31 cellular contexts compared by ENCODE assay signal in genomic region chr11:71502871-71503435, GRCh38. TPM values are rescaled to one million over a fixed set of nuclear protein-coding genes. Genes with fewer than 3 reads are reported as not detected.
"Had no signal": no experiment of that assay in that cellular context is flagged by ENCODE, and none has a peak within 500 bp of the region (broad histone marks: within the 10 kb centered on the region; RNA-seq: fewer than 3 reads in every experiment).

No MANE protein-coding gene starts in this region.

- H3K9me3 ChIP-seq: body of pancreas, gastrocnemius medialis had no signal

- H3K79me2 ChIP-seq: hepatocyte, parathyroid adenoma had no signal

- H3K9ac ChIP-seq: parathyroid adenoma had no signal

- FAIRE-seq: urothelium cell line had no signal

- H3K4me2 ChIP-seq: hepatocyte had no signal

- DNase-seq: activated CD4-positive, alpha-beta T cell treated with anti-CD3 and anti-CD28 coated beads for 1 hour; activated CD4-positive, alpha-beta T cell treated with anti-CD3 and anti-CD28 coated beads, Interleukin-2, amount 10 ng/mL, durations not matched to agents 7 days and 5 days; activated CD8-positive, alpha-beta T cell treated with anti-CD3 and anti-CD28 coated beads, Interleukin-2, amount 10 ng/mL, durations not matched to agents 7 days and 5 days; activated T-cell treated with anti-CD3 and anti-CD28 coated beads, Interleukin-2, amount 50 U/mL, for 48 hours; adrenal gland; body of pancreas; cortex of kidney; effector memory CD8-positive, alpha-beta T cell; erythroblast; gastrocnemius medialis; glutamatergic neuron; islet precursor cell; naive thymus-derived CD8-positive, alpha-beta T cell; nucleus accumbens; spleen; stimulated activated CD4-positive, alpha-beta T cell treated with anti-CD3 and anti-CD28 coated beads, Interleukin-2, amount 100 ng/mL, for 48 hours; stimulated activated naive CD4-positive, alpha-beta T cell treated with Interleukin-2 at 50 U/mL for 16 hours; T-helper 2 cell had no signal

- ATAC-seq: activated CD8-positive, alpha-beta T cell treated with anti-CD3 and anti-CD28 coated beads, Interleukin-2, amount 10 ng/mL, durations not matched to agents 7 days and 5 days; body of pancreas; effector memory CD8-positive, alpha-beta T cell; gastrocnemius medialis; naive thymus-derived CD8-positive, alpha-beta T cell; WTC11 had no signal

- H3K4me1 ChIP-seq: adrenal gland, body of pancreas, parathyroid adenoma, tibial nerve had no signal

- H3K27ac ChIP-seq: adrenal gland, body of pancreas, cardiac muscle cell, gastrocnemius medialis, hepatocyte, parathyroid adenoma, right atrium auricular region, spleen, tibial nerve had no signal

- H3K4me3 ChIP-seq: adrenal gland, body of pancreas, cardiac muscle cell, gastrocnemius medialis, hepatocyte, right atrium auricular region, spleen, tibial nerve had no signal

- H2AFZ ChIP-seq: hepatocyte, parathyroid adenoma had no signal

- H3K27me3 ChIP-seq: adrenal gland, body of pancreas, cardiac muscle cell, gastrocnemius medialis, hepatocyte, right atrium auricular region, spleen, tibial nerve had no signal

RNA-seq across cellular contexts. Expression of gene KRTAP5-7, which starts 24.1 kb away (rescaled TPM):
- total RNA-seq: activated CD8-positive, alpha-beta T cell treated with anti-CD3 and anti-CD28 coated beads, Interleukin-2, amount 10 ng/mL, durations not matched to agents 7 days and 5 days; body of pancreas; cardiac muscle cell; gastrocnemius medialis; hepatocyte; neural crest cell; pulmonary artery endothelial cell; right atrium auricular region; temporal lobe had no signal
- polyA plus RNA-seq: aorta; cardiac muscle cell; hepatocyte; naive thymus-derived CD8-positive, alpha-beta T cell had no signal

RNA-seq across cellular contexts. Expression of gene KRTAP5-8, which starts 34.9 kb away (rescaled TPM):
- total RNA-seq: activated T-helper 2 cell treated with anti-CD3 and anti-CD28 coated beads, Interferon-gamma antibody, Interleukin-2, Interleukin-4, amounts not matched to agents 10 μg/mL and 5 μg/mL and 100 μg/mL, durations not matched to agents 14 hours and 24 hours and 36 hours; body of pancreas; cardiac muscle cell; cerebellum; hepatocyte; neural crest cell; pulmonary artery endothelial cell; right atrium auricular region; temporal lobe; WTC11 had no signal
- polyA plus RNA-seq: adrenal gland; aorta; cardiac muscle cell; hepatocyte; naive thymus-derived CD8-positive, alpha-beta T cell had no signal

RNA-seq across cellular contexts. Expression of gene KRTAP5-9, which starts 45.3 kb away (rescaled TPM):
- total RNA-seq: activated CD8-positive, alpha-beta T cell treated with anti-CD3 and anti-CD28 coated beads, Interleukin-2, amount 10 ng/mL, durations not matched to agents 7 days and 5 days; activated T-helper 2 cell treated with anti-CD3 and anti-CD28 coated beads, Interferon-gamma antibody, Interleukin-2, Interleukin-4, amounts not matched to agents 10 μg/mL and 5 μg/mL and 100 μg/mL, durations not matched to agents 14 hours and 24 hours and 36 hours; cerebellum; gastrocnemius medialis; neural crest cell; pulmonary artery endothelial cell; right atrium auricular region; temporal lobe; WTC11 had no signal
- polyA plus RNA-seq: cardiac muscle cell; naive thymus-derived CD8-positive, alpha-beta T cell had no signal
